ENCODE assay signal across 26 cellular contexts in the genomic region with DNA sequence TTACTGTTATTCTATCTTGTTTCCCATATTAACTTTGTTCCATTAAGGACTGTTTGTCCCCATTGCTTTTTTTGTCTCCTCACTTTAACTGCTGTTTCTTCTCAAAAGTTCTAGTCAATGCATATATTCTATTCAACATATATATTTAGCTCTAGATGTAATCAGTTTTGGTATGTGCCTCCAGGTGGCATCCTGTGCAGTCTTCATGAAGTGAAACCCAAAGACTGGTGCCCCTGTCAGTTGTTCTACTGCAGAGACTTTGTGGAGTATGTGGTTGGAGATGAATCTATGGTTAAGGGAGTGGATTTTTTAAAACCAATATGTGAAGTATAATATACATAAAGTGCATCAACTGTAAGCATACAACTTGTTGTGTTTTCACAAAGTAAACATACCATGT.
"Had no signal": no experiment of that assay in that cellular context is flagged by ENCODE, and none has a peak within 500 bp of the region (broad histone marks: within the 10 kb centered on the region; RNA-seq: fewer than 3 reads in every experiment).

No MANE protein-coding gene starts in this region.

- H3K27me3 ChIP-seq: neutrophil, ovary, right lobe of liver, sigmoid colon, stomach, thyroid gland, tibial nerve, upper lobe of left lung, vagina had no signal

- H3K79me2 ChIP-seq: parathyroid adenoma had no signal

- H3K36me3 ChIP-seq: ovary, right lobe of liver, thoracic aorta, thyroid gland had no signal

- DNase-seq: nephron progenitor cell; nucleus accumbens; ovary; posterior cingulate gyrus; psoas muscle; right cardiac atrium; right lobe of liver; sigmoid colon; small intestine; stimulated activated CD4-positive, alpha-beta T cell treated with anti-CD3 and anti-CD28 coated beads, Interleukin-15, amount 100 ng/mL, for 24 hours; stimulated activated CD4-positive, alpha-beta T cell treated with anti-CD3 and anti-CD28 coated beads, Interleukin-2, amount 100 ng/mL, for 24 hours; stimulated activated CD4-positive, alpha-beta T cell treated with anti-CD3 and anti-CD28 coated beads, Interleukin-2, amount 100 ng/mL, for 48 hours; stimulated activated CD4-positive, alpha-beta T cell treated with anti-CD3 and anti-CD28 coated beads, Interleukin-4, amount 100 ng/mL, for 24 hours; stimulated activated naive B cell treated with anti-CD40 and anti-IgM and Interleukin-4, amounts not matched to agents 10 μg/mL and 1 μg/mL and 100 μg/mL, for 72 hours; stimulated activated naive CD4-positive, alpha-beta T cell treated with Interleukin-2 at 50 U/mL for 16 hours; stomach; thyroid gland; trophoblast cell; upper lobe of left lung had no signal

- H3K9ac ChIP-seq: parathyroid adenoma had no signal

- ATAC-seq: natural killer cell treated with Interleukin-12 subunit alpha and Interleukin-12 subunit beta and Interleukin-15 and Interleukin-18, amount 100 ng/mL, for 72 hours; psoas muscle; right cardiac atrium; right lobe of liver; stimulated activated effector memory CD8-positive, alpha-beta T cell treated with anti-CD3 and anti-CD28 coated beads, Interleukin-12 subunit alpha, Interleukin-12 subunit beta, amount 100 ng/mL, for 72 hours; stimulated activated naive B cell treated with anti-CD40 and anti-IgM and Interleukin-4, amounts not matched to agents 10 μg/mL and 1 μg/mL and 100 μg/mL, for 72 hours had no signal

- H3K4me3 ChIP-seq: ovary, psoas muscle, right lobe of liver, sigmoid colon, stomach, thoracic aorta, thyroid gland, tibial nerve, upper lobe of left lung, vagina had no signal

- H3K9me3 ChIP-seq: neutrophil, ovary, psoas muscle, right lobe of liver, sigmoid colon, thoracic aorta, thyroid gland, upper lobe of left lung, vagina had no signal

- H3K27ac ChIP-seq: neutrophil, ovary, parathyroid adenoma, psoas muscle, right lobe of liver, sigmoid colon, stomach, thoracic aorta, thyroid gland, tibial nerve, upper lobe of left lung, vagina had no signal

- H2AFZ ChIP-seq: parathyroid adenoma had no signal

- H3K4me1 ChIP-seq: parathyroid adenoma, psoas muscle, right lobe of liver, sigmoid colon, stomach, thyroid gland, tibial nerve, upper lobe of left lung, vagina had no signal
